ENCODE assay signal across 8 cellular contexts in genomic region chr19:39030854-39031367, GRCh38. TPM values are rescaled to one million over a fixed set of nuclear protein-coding genes. Genes with fewer than 3 reads are reported as not detected.
A peak's percentile ranks its signal among the peaks of the same experiment; 100 is the strongest.
DNase-seq lines count a peak whose midpoint lies in the region; ATAC-seq and TF ChIP-seq lines count a peak whose summit lies in the region.

No MANE protein-coding gene starts in this region.

- H3K27me3 ChIP-seq in parathyroid adenoma (ENCODE audit: control insufficient read depth, insufficient read depth, low read length) = no peaks in the 10 kb centered on the region

- TF ChIP-seq CTCF in OCI-LY7 (conservative IDR thresholded peaks at IDR 0.05; ENCODE audit: low read length) (no peak), epithelial cell of proximal tubule (conservative IDR thresholded peaks at IDR 0.05; ENCODE audit: low read depth, low read length) (no peak), parathyroid adenoma (IDR thresholded peaks at IDR 0.05) (no peak)

- H3K27ac ChIP-seq in OCI-LY7 (ENCODE audit: low read depth, low read length, poor library complexity, severe bottlenecking) = no peak overlapping the region
- peak overlapping the region; percentile 86 for H3K27ac ChIP-seq in parathyroid adenoma

- H4K20me1 ChIP-seq in OCI-LY7 (ENCODE audit: insufficient read depth, low read length) = no peaks in the 10 kb centered on the region

- DNase-seq in EH (ENCODE audit: low read depth) = peak; percentile 6
- DNase-seq in OCI-LY7 (ENCODE audit: low spot score) = no peak
- peak; percentile 70 for DNase-seq in epithelial cell of proximal tubule (ENCODE audit: low read depth)
- no peak for DNase-seq in occipital lobe (lab: John Stamatoyannopoulos, UW)

- peak overlapping the region; percentile 89 for H3K4me2 ChIP-seq in OCI-LY7 (ENCODE audit: low read length)
- peak overlapping the region; percentile 99 for H3K4me2 ChIP-seq in parathyroid adenoma (ENCODE audit: low read length)

- H3K36me3 ChIP-seq in OCI-LY7 (ENCODE audit: insufficient read depth, low read length) = no peaks in the 10 kb centered on the region
- H3K36me3 ChIP-seq in parathyroid adenoma (ENCODE audit: control insufficient read depth, insufficient read depth, low read length) = no peaks in the 10 kb centered on the region

- POLR2A ChIA-PET in OCI-LY7 (lab: Charles Lee) = interaction anchor here (0.5 to 0.6 kb wide), 2 partner anchors 472 to 762 kb away, joined by 3 to 4 read pairs; no protein-coding TSS in a partner anchor

- H3K4me3 ChIP-seq in OCI-LY7 (ENCODE audit: low read depth, low read length, poor library complexity, severe bottlenecking) (peak overlapping the region; percentile 67), epithelial cell of proximal tubule (ENCODE audit: low read depth, low read length) (peak overlapping the region; percentile 67), parathyroid adenoma (ENCODE audit: low read depth, low read length) (peak overlapping the region; percentile 77)

- H2AFZ ChIP-seq in OCI-LY7 (ENCODE audit: low read length) (peak overlapping the region; percentile 91), parathyroid adenoma (peak overlapping the region; percentile 94)

- H3K4me1 ChIP-seq in OCI-LY7 (ENCODE audit: insufficient read depth, low read length, poor library complexity, severe bottlenecking) (peaks cover 12% of the 10 kb centered on the region), parathyroid adenoma (no peaks in the 10 kb centered on the region)

- H3K9me2 ChIP-seq in OCI-LY7 (ENCODE audit: insufficient read depth, low read length) = no peaks in the 10 kb centered on the region

- H3K79me2 ChIP-seq in OCI-LY7 (ENCODE audit: insufficient read depth, low read depth, low read length) (no peaks in the 10 kb centered on the region), parathyroid adenoma (no peaks in the 10 kb centered on the region)

- BruUV-seq in OCI-LY7 (replicated peaks; lab: Mats Ljungman, UMichigan) = no TSS peak

- intact Hi-C loops in OCI-LY7 (cut with micrococcal nuclease; ENCODE audit: unreplicated experiment) = loop anchor here (10.0 kb wide), 1 partner anchor 66 kb away; no protein-coding TSS in a partner anchor

- no peak overlapping the region for H3K9ac ChIP-seq in parathyroid adenoma

- CTCF ChIA-PET in OCI-LY7 (lab: Charles Lee; ENCODE audit: unreplicated experiment) = interaction anchor here (0.6 kb wide), 3 partner anchors 100 to 180 kb away, joined by 3 to 6 read pairs (median 3); partner anchors contain the start of genes MRPS12 and SARS2

- no peak for ATAC-seq in GM21786 (IDR thresholded peaks at IDR 0.05; ENCODE audit: unreplicated experiment)
- no peak for ATAC-seq in GM18870 (IDR thresholded peaks at IDR 0.05; ENCODE audit: unreplicated experiment)
- ATAC-seq in GM21390 (IDR thresholded peaks at IDR 0.05; ENCODE audit: unreplicated experiment) = no peak

- H3K9me3 ChIP-seq in OCI-LY7 (ENCODE audit: low read length) = no peaks in the 10 kb centered on the region
- no peaks in the 10 kb centered on the region for H3K9me3 ChIP-seq in parathyroid adenoma (ENCODE audit: control insufficient read depth, low read length)

RNA-seq across cellular contexts. Expression of gene FBXO27, which starts 1.4 kb away (rescaled TPM):
- 1.0 TPM in 1 of 2 replicates, not detected in the other for total RNA-seq in OCI-LY7 (2014; rRNA removed; shearing (Covaris generic))
- total RNA-seq in OCI-LY7 (2022) (9.6 and 10.5 TPM in 2 replicates), epithelial cell of proximal tubule (8.0 and 14.3 TPM in 2 replicates), occipital lobe (5.6 TPM)

RNA-seq across cellular contexts. Expression of gene ACP7, which starts 53.3 kb away (rescaled TPM):
- total RNA-seq in OCI-LY7 (2014; rRNA removed; shearing (Covaris generic)) = not detected in 2 replicates
- total RNA-seq in OCI-LY7 (2022) (not detected in 2 replicates), epithelial cell of proximal tubule (0.22 and 0.23 TPM in 2 replicates), occipital lobe (not detected)

RNA-seq across cellular contexts. Expression of gene FBXO17, which starts 55.4 kb away (rescaled TPM):
- total RNA-seq in OCI-LY7 (2014; rRNA removed; shearing (Covaris generic)) = not detected in 2 replicates
- total RNA-seq in OCI-LY7 (2022) (not detected in 2 replicates), epithelial cell of proximal tubule (21.6 and 40.4 TPM in 2 replicates), occipital lobe (3.6 TPM)

Comparison
In these comparisons a context has a peak if more than half of its experiments do, and no peak if none do; other contexts are left out.
1. DNase-seq: peak in EH (single experiment) and epithelial cell of proximal tubule (single experiment); none in OCI-LY7 (single experiment) and occipital lobe (single experiment).
2. Peak in every context shown above with its lines, with median percentiles within 50 percentile points of each other: H3K4me3 ChIP-seq.